In genomic region chr9:109179801-109180523, GRCh38 we compare ENCODE assay signal across 22 cellular contexts. TPM values are rescaled to one million over a fixed set of nuclear protein-coding genes. Genes with fewer than 3 reads are reported as not detected.
A peak's percentile ranks its signal among the peaks of the same experiment; 100 is the strongest.
DNase-seq lines count a peak whose midpoint lies in the region; ATAC-seq and TF ChIP-seq lines count a peak whose summit lies in the region.
"Had no signal": no experiment of that assay in that cellular context is flagged by ENCODE, and none has a peak within 500 bp of the region (broad histone marks: within the 10 kb centered on the region; RNA-seq: fewer than 3 reads in every experiment).

No MANE protein-coding gene starts in this region.

- no peak overlapping the region for H3K4me3 Mint-ChIP-seq in naive thymus-derived CD4-positive, alpha-beta T cell
- H3K4me3 Mint-ChIP-seq: activated CD4-positive, alpha-beta T cell treated with anti-CD3 and anti-CD28 coated beads for 36 hours; activated CD8-positive, alpha-beta memory T cell treated with anti-CD3 and anti-CD28 coated beads, Interleukin-2, amount 10 ng/mL, durations not matched to agents 7 days and 5 days; activated naive CD8-positive, alpha-beta T cell treated with anti-CD3 and anti-CD28 coated beads, Interleukin-2, amount 50 U/mL, for 24 hours; CD8-positive, alpha-beta memory T cell; neural crest cell; stimulated activated naive CD8-positive, alpha-beta T cell treated with anti-CD3 and anti-CD28 coated beads, Interleukin-15, Interleukin-2, amounts not matched to agents 100 ng/mL and 50 ng/mL, for 24 hours had no signal

- WGBS in trophoblast cell (ENCODE audit: extremely low coverage, insufficient coverage, insufficient read length), result no CpG with 5 or more reads among the region's 9 CpGs

- H3K79me1 ChIP-seq in trophoblast cell (ENCODE audit: low read length), result no peaks in the 10 kb centered on the region

- H3K9me3 Mint-ChIP-seq in naive thymus-derived CD4-positive, alpha-beta T cell, result peaks cover 0 to 2% (median 0%) of the 10 kb centered on the region in 11 donors
- H3K9me3 Mint-ChIP-seq: activated naive CD8-positive, alpha-beta T cell treated with anti-CD3 and anti-CD28 coated beads, Interleukin-2, amount 50 U/mL, for 24 hours; CD8-positive, alpha-beta memory T cell; neural crest cell; stimulated activated naive CD8-positive, alpha-beta T cell treated with anti-CD3 and anti-CD28 coated beads, Interleukin-15, Interleukin-2, amounts not matched to agents 100 ng/mL and 50 ng/mL, for 24 hours had no signal

- H3K23ac ChIP-seq in trophoblast cell (ENCODE audit: low read length), result no peak overlapping the region

- no peak overlapping the region for H2BK5ac ChIP-seq in trophoblast cell (ENCODE audit: low read depth, low read length, poor library complexity)

- no peaks in the 10 kb centered on the region for H3K4me1 ChIP-seq in HEK293 (ENCODE audit: control insufficient read depth, insufficient read depth, low read length)
- no peaks in the 10 kb centered on the region for H3K4me1 ChIP-seq in naive thymus-derived CD4-positive, alpha-beta T cell (ENCODE audit: control insufficient read depth in 2 of 2, insufficient read depth in 2 of 2, low read length in 2 of 2)
- no peaks in the 10 kb centered on the region for H3K4me1 ChIP-seq in trophoblast cell (ENCODE audit: control insufficient read depth in 1 of 2, insufficient read depth in 2 of 2, low read length in 2 of 2)
- H3K4me1 ChIP-seq: SJCRH30, tibial nerve had no signal

- in situ Hi-C loops in GM13976 (cut with MboI; ENCODE audit: low sequenced_read_pairs, unreplicated experiment) (no loop called here), brain microvascular endothelial cell (cut with HindIII; ENCODE audit: low pct_ligation_motif_present, low sequenced_read_pairs) (no loop called here)

- no peak overlapping the region for H3K14ac ChIP-seq in trophoblast cell (ENCODE audit: low read length)

- no peak for ATAC-seq in naive thymus-derived CD4-positive, alpha-beta T cell
- ATAC-seq: activated CD4-positive, alpha-beta T cell treated with anti-CD3 and anti-CD28 coated beads for 36 hours; activated CD8-positive, alpha-beta memory T cell treated with anti-CD3 and anti-CD28 coated beads, Interleukin-2, amount 10 ng/mL, durations not matched to agents 7 days and 5 days; activated naive CD8-positive, alpha-beta T cell treated with anti-CD3 and anti-CD28 coated beads, Interleukin-2, amount 50 U/mL, for 24 hours; mucosa of descending colon had no signal

- H3K27ac ChIP-seq in HEK293 (ENCODE audit: extremely low read depth, low read depth, low read length) (no peak overlapping the region), trophoblast cell (ENCODE audit: low read depth, low read length) (no peak overlapping the region), brain microvascular endothelial cell (no peak overlapping the region)
- H3K27ac ChIP-seq in naive thymus-derived CD4-positive, alpha-beta T cell (ENCODE audit: low read depth, low read length), result no peak overlapping the region
- H3K27ac ChIP-seq: SJCRH30, tibial nerve had no signal

- H3K18ac ChIP-seq in trophoblast cell (ENCODE audit: low read length), result no peak overlapping the region

- H4K8ac ChIP-seq in trophoblast cell (ENCODE audit: low read depth, low read length), result no peak overlapping the region

- H3K36me3 Mint-ChIP-seq in naive thymus-derived CD4-positive, alpha-beta T cell, result no peaks in the 10 kb centered on the region
- H3K36me3 Mint-ChIP-seq: activated CD8-positive, alpha-beta memory T cell treated with anti-CD3 and anti-CD28 coated beads, Interleukin-2, amount 10 ng/mL, durations not matched to agents 7 days and 5 days; CD8-positive, alpha-beta memory T cell had no signal

- no peaks in the 10 kb centered on the region for H3K27me3 ChIP-seq in naive thymus-derived CD4-positive, alpha-beta T cell (ENCODE audit: control insufficient read depth in 2 of 2, insufficient read depth in 2 of 2, low read length in 2 of 2)
- H3K27me3 ChIP-seq in trophoblast cell (ENCODE audit: insufficient read depth, low read length) (no peaks in the 10 kb centered on the region), brain microvascular endothelial cell (replicated peaks) (no peaks in the 10 kb centered on the region)
- H3K27me3 ChIP-seq: SJCRH30, tibial nerve had no signal

- peak overlapping the region in 5 of 9 donors; percentile 7 to 76 (median 59) for H3K27ac Mint-ChIP-seq in naive thymus-derived CD4-positive, alpha-beta T cell
- H3K27ac Mint-ChIP-seq: activated CD4-positive, alpha-beta T cell treated with anti-CD3 and anti-CD28 coated beads for 36 hours; activated CD8-positive, alpha-beta memory T cell treated with anti-CD3 and anti-CD28 coated beads, Interleukin-2, amount 10 ng/mL, durations not matched to agents 7 days and 5 days; activated naive CD8-positive, alpha-beta T cell treated with anti-CD3 and anti-CD28 coated beads, Interleukin-2, amount 50 U/mL, for 24 hours; stimulated activated naive CD8-positive, alpha-beta T cell treated with anti-CD3 and anti-CD28 coated beads, Interleukin-15, Interleukin-2, amounts not matched to agents 100 ng/mL and 50 ng/mL, for 24 hours had no signal

- intact Hi-C loops in naive thymus-derived CD4-positive, alpha-beta T cell (cut with micrococcal nuclease), result loop anchor here (2.0 to 5.0 kb wide), 5 partner anchors 63 to 168 kb away; partner anchors contain the start of genes CTNNAL1 (in 2 of the 2), EPB41L4B (in 1 of the 2) and TMEM245 (in 1 of the 2)

- POLR2A ChIA-PET in HEK293 (lab: Yijun Ruan, JAX), result no interaction called here
- POLR2A ChIA-PET in naive thymus-derived CD4-positive, alpha-beta T cell (lab: Charles Lee), result interaction anchor here (0.7 kb wide), 1 partner anchor 8 kb away, joined by 3 read pairs; no protein-coding TSS in a partner anchor

- DNase-seq in ELF-1 (ENCODE audit: low read depth, low spot score) (peak; percentile 8), cerebellum (ENCODE audit: low spot score) (peak; percentile 73), trophoblast cell (no peak), GM13976 (ENCODE audit: low spot score) (no peak), brain microvascular endothelial cell (no peak)
- DNase-seq in naive thymus-derived CD4-positive, alpha-beta T cell, result no peak
- DNase-seq: activated CD4-positive, alpha-beta T cell treated with anti-CD3 and anti-CD28 coated beads for 36 hours; activated CD8-positive, alpha-beta memory T cell treated with anti-CD3 and anti-CD28 coated beads, Interleukin-2, amount 10 ng/mL, durations not matched to agents 7 days and 5 days; activated naive CD8-positive, alpha-beta T cell treated with anti-CD3 and anti-CD28 coated beads, Interleukin-2, amount 50 U/mL, for 24 hours; CD8-positive, alpha-beta memory T cell; mucosa of descending colon; NCI-H1930; NCI-H345; SJCRH30; stimulated activated CD4-positive, alpha-beta T cell treated with anti-CD3 and anti-CD28 coated beads, Interleukin-12 subunit alpha, Interleukin-12 subunit beta, amount 100 ng/mL, for 4 hours; stimulated activated CD4-positive, alpha-beta T cell treated with anti-CD3 and anti-CD28 coated beads, Interleukin-4, amount 100 ng/mL, for 4 hours had no signal

- H3K27me3 Mint-ChIP-seq in naive thymus-derived CD4-positive, alpha-beta T cell, result peaks cover 0 to 26% (median 0%) of the 10 kb centered on the region in 5 donors

- TF ChIP-seq CTCF in HEK293 (tag by site-specific recombination; IDR thresholded peaks at IDR 0.05) (no peak), GM13976 (IDR thresholded peaks at IDR 0.05; ENCODE audit: borderline replicate concordance, control extremely low read depth, extremely low read depth, insufficient read depth, missing control alignments) (no peak), brain microvascular endothelial cell (IDR thresholded peaks at IDR 0.05; ENCODE audit: low read depth, low read length, missing control alignments) (no peak)

- H3K4me1 Mint-ChIP-seq in naive thymus-derived CD4-positive, alpha-beta T cell, result peaks cover 0 to 25% (median 20%) of the 10 kb centered on the region in 7 donors

- no peaks in the 10 kb centered on the region for H3K9me3 ChIP-seq in HEK293 (ENCODE audit: control insufficient read depth, insufficient read depth, low read depth, low read length)
- no peaks in the 10 kb centered on the region for H3K9me3 ChIP-seq in naive thymus-derived CD4-positive, alpha-beta T cell (ENCODE audit: control insufficient read depth in 2 of 3, low read length in 3 of 3)
- peaks cover 2% of the 10 kb centered on the region for H3K9me3 ChIP-seq in trophoblast cell (ENCODE audit: insufficient read depth, low read depth, low read length)
- H3K9me3 ChIP-seq: mucosa of descending colon, SJCRH30, tibial nerve had no signal

- H2BK12ac ChIP-seq in trophoblast cell (ENCODE audit: low read length), result no peak overlapping the region

- H3K4ac ChIP-seq in trophoblast cell (ENCODE audit: low read depth, low read length), result no peak overlapping the region

- H2AK5ac ChIP-seq in trophoblast cell (ENCODE audit: low read length), result no peak overlapping the region

- no peak overlapping the region for H3K4me2 ChIP-seq in trophoblast cell (ENCODE audit: low read length)

- CTCF ChIA-PET in HEK293 (lab: Yijun Ruan, JAX), result no interaction called here
- CTCF ChIA-PET in naive thymus-derived CD4-positive, alpha-beta T cell (lab: Charles Lee), result no interaction called here

- H3K4me3 ChIP-seq in HEK293 (ENCODE audit: low read depth, low read length), result no peak overlapping the region
- H3K4me3 ChIP-seq in naive thymus-derived CD4-positive, alpha-beta T cell (ENCODE audit: low read length), result no peak overlapping the region
- no peak overlapping the region for H3K4me3 ChIP-seq in trophoblast cell (ENCODE audit: low read depth, low read length)
- H3K4me3 ChIP-seq in brain microvascular endothelial cell (ENCODE audit: low read depth, low read length), result no peak overlapping the region
- H3K4me3 ChIP-seq: mucosa of descending colon, SJCRH30, tibial nerve had no signal

- H3K9ac ChIP-seq in trophoblast cell (ENCODE audit: low read length), result no peak overlapping the region

- H4K91ac ChIP-seq in trophoblast cell (ENCODE audit: low read depth, low read length), result no peak overlapping the region

- H2AFZ ChIP-seq in trophoblast cell (ENCODE audit: insufficient read depth, low read length, poor library complexity), result no peak overlapping the region

- H3K79me2 ChIP-seq in trophoblast cell (ENCODE audit: control insufficient read depth, insufficient read depth, low read length, poor library complexity), result no peaks in the 10 kb centered on the region

- H2BK120ac ChIP-seq in trophoblast cell (ENCODE audit: insufficient read depth, low read length, poor library complexity), result no peak overlapping the region

- no peak overlapping the region for H4K12ac ChIP-seq in trophoblast cell (ENCODE audit: low read depth, low read length)

- no peaks in the 10 kb centered on the region for H3K36me3 ChIP-seq in HEK293 (ENCODE audit: control insufficient read depth in 2 of 2, insufficient read depth in 1 of 2, low read length in 2 of 2)
- no peaks in the 10 kb centered on the region for H3K36me3 ChIP-seq in naive thymus-derived CD4-positive, alpha-beta T cell (ENCODE audit: control insufficient read depth in 2 of 3, insufficient read depth in 3 of 3, low read length in 3 of 3)
- no peaks in the 10 kb centered on the region for H3K36me3 ChIP-seq in trophoblast cell (ENCODE audit: control insufficient read depth in 1 of 2, insufficient read depth in 2 of 2, low read length in 2 of 2)
- H3K36me3 ChIP-seq in brain microvascular endothelial cell (replicated peaks), result no peaks in the 10 kb centered on the region
- H3K36me3 ChIP-seq: SJCRH30 had no signal

RNA-seq across cellular contexts. Expression of gene FRRS1L, which starts 12.9 kb away (rescaled TPM):
- total RNA-seq in cerebellum, result 108 TPM
- total RNA-seq in naive thymus-derived CD4-positive, alpha-beta T cell, result not detected
- not detected for polyA plus RNA-seq in naive thymus-derived CD4-positive, alpha-beta T cell
- polyA plus RNA-seq in trophoblast cell (2013), result 0.04 and 0.10 TPM in 2 replicates
- total RNA-seq: activated CD4-positive, alpha-beta T cell treated with anti-CD3 and anti-CD28 coated beads for 36 hours; activated CD8-positive, alpha-beta memory T cell treated with anti-CD3 and anti-CD28 coated beads, Interleukin-2, amount 10 ng/mL, durations not matched to agents 7 days and 5 days; CD8-positive, alpha-beta memory T cell; HT1080; T-helper 1 cell treated with Interleukin-12 subunit alpha and Interleukin-12 subunit beta and Interleukin-4 antibody, amounts not matched to agents 30 ng/mL and 1 ng/mL, for 36 hours had no signal
- polyA plus RNA-seq: CD8-positive, alpha-beta memory T cell had no signal

Comparison
In these comparisons a context has a peak if more than half of its experiments do, and no peak if none do; other contexts are left out.
1. DNase-seq: peak in ELF-1 (single experiment) and cerebellum (single experiment); none in naive thymus-derived CD4-positive, alpha-beta T cell (0 of 9), trophoblast cell (0 of 2), GM13976 (single experiment) and brain microvascular endothelial cell (single experiment).
2. RNA of gene FRRS1L, which starts 12.9 kb away (total RNA-seq): 108 TPM in cerebellum (single experiment); not detected in naive thymus-derived CD4-positive, alpha-beta T cell; every median in the first group is over 100 times any median in the second.